8 cellular contexts compared by ENCODE assay signal in the genomic region with DNA sequence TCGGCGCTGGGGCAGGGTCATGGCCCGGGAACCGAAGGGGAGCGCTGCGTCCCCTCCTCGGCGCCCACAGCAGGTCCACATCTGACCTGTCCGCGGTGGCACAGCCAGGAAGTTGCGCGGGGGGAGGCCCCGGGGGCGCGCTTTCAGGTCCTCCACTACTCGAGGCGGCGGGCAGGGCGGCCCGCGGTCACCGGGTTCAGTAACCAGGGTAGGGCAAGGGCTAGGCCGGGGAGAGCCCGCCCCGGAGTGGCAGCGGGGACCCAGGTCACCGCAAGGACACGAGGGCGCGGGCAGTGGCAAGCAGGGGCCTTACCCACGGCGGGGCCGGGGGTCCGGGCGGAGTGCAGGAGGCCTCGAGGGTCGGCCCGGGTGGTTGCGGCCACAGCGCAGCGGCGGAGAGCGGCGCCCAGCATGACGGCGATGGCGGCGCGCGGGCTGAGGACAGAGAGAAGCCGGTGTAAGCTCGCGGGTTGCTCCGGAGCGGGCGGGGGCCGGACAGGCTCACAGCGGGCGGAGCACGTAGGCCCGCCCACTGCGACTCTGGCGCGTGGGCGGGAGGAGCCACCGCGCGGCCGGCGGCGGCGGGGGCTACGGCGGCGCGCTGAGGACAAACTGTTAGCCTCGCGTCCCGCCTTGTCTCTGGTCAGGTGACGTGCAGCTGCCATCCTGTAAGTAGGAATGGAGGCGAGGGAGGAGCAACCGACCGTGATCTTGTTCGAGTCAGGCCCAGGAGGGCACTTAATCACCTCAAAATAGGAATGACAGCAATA. TPM values are rescaled to one million over a fixed set of nuclear protein-coding genes. Genes with fewer than 3 reads are reported as not detected.
DNase-seq lines count a peak whose midpoint lies in the region; ATAC-seq, FAIRE-seq and TF ChIP-seq lines count a peak whose summit lies in the region.

COX5A (minus strand) TSS at position 472 of the 770 bp plus-strand sequence; CDS start at position 413, 59 bp downstream.

- no peak within 1 kb of the TSS for H2BK120ac ChIP-seq in H1 (replicated peaks; ENCODE audit: low read depth, low read length)

- no peaks in the 10 kb centered on the region for H3K79me1 ChIP-seq in H1 (ENCODE audit: low read depth, low read length)

- peak; percentile 77 for ATAC-seq in GM21390 (IDR thresholded peaks at IDR 0.05; ENCODE audit: unreplicated experiment)
- ATAC-seq in activated CD8-positive, alpha-beta memory T cell treated with anti-CD3 and anti-CD28 coated beads, Interleukin-2, amount 10 ng/mL, durations not matched to agents 7 days and 5 days: peak; percentile 96

- TF ChIP-seq EP300 in H1 (IDR thresholded peaks at IDR 0.05; ENCODE audit: borderline replicate concordance in 1 of 2, low read depth in 2 of 2, low read length in 2 of 2): 0 out of 3 replicates have a peak, but pooled peaks of 1 of the 2 experiments have one; percentile 30

- H3K4me3 ChIP-seq in Caco-2 (ENCODE audit: low read depth, low read length): peak within 1 kb of the TSS; percentile 86
- H3K4me3 ChIP-seq in NT2/D1 (ENCODE audit: insufficient read length, low read depth): peak within 1 kb of the TSS; percentile 93
- H3K4me3 ChIP-seq in H1 (ENCODE audit: extremely low read depth in 1 of 4, insufficient read depth in 2 of 4, low read depth in 3 of 4, low read length in 4 of 4): peak within 1 kb of the TSS; percentile 84 to 91 (median 86)

- H3K9ac ChIP-seq in NT2/D1 (ENCODE audit: insufficient read length, low read depth) (peak within 1 kb of the TSS; percentile 96), H1 (replicated peaks in 1 of 4; ENCODE audit: extremely low read depth in 1 of 4, low read depth in 3 of 4, low read length in 3 of 4) (peak within 1 kb of the TSS; percentile 87 to 95 (median 88))

- H4K20me1 ChIP-seq in H1 (replicated peaks in 1 of 2; ENCODE audit: control insufficient read depth in 1 of 2, insufficient read depth in 2 of 2, low read length in 2 of 2): peaks cover 1 to 3% of the 10 kb centered on the region in 2 experiments

- peak within 1 kb of the TSS; percentile 59 for H3K56ac ChIP-seq in H1 (replicated peaks; ENCODE audit: insufficient read length, low read depth, low read length)

- H3K27me3 ChIP-seq in Caco-2 (replicated peaks; ENCODE audit: control insufficient read depth, insufficient read depth, low read length) (no peaks in the 10 kb centered on the region), NT2/D1 (ENCODE audit: insufficient read depth, insufficient read length) (no peaks in the 10 kb centered on the region), H1 (replicated peaks in 1 of 4; ENCODE audit: control insufficient read depth in 3 of 4, extremely low read depth in 1 of 4, insufficient read depth in 3 of 4, low read length in 3 of 4) (no peaks in the 10 kb centered on the region)

- peaks cover 6% of the 10 kb centered on the region for H3K4me1 Mint-ChIP-seq in Caco-2 (ENCODE audit: low read depth, unreplicated experiment)
- peaks cover 34% of the 10 kb centered on the region for H3K4me1 Mint-ChIP-seq in activated CD8-positive, alpha-beta memory T cell treated with anti-CD3 and anti-CD28 coated beads, Interleukin-2, amount 10 ng/mL, durations not matched to agents 7 days and 5 days

- H2AK5ac ChIP-seq in H1 (ENCODE audit: low read depth, low read length): no peak within 1 kb of the TSS

- no peak within 1 kb of the TSS for H3K14ac ChIP-seq in H1 (ENCODE audit: insufficient read length)

- POLR2A ChIA-PET in Caco-2 (lab: Charles Lee): interaction anchor here (0.6 to 1.0 kb wide), 7 partner anchors 15 to 514 kb away, joined by 3 to 9 read pairs (median 3); partner anchors contain the start of genes FAM219B, RPP25 and SIN3A
- POLR2A ChIA-PET in H1 (lab: Charles Lee; ENCODE audit: partially characterized antibody): interaction anchor here (0.5 to 4.1 kb wide), 16 partner anchors 10 to 1203 kb away, joined by 3 to 29 read pairs (median 4); partner anchors contain the start of genes FAM219B, RPP25, SCAMP5 and ULK3

- peak within 1 kb of the TSS; percentile 97 for H4K8ac ChIP-seq in H1 (ENCODE audit: extremely low read depth, insufficient read depth, low read length)

- H3K4me2 ChIP-seq in H1 (ENCODE audit: insufficient read depth in 1 of 2, low read depth in 2 of 2, low read length in 2 of 2): peak within 1 kb of the TSS; percentile 66 to 67

- no peak for FAIRE-seq in H1 (lab: Jason Lieb, UNC)

- peak within 1 kb of the TSS; percentile 48; the same call in 1 of the 2 replicates for H2AFZ ChIP-seq in H1 (ENCODE audit: low read length)

- peak within 1 kb of the TSS; percentile 75 for H2BK5ac ChIP-seq in H1 (ENCODE audit: low read depth, low read length)

- peak within 1 kb of the TSS; percentile 94 for H3K4ac ChIP-seq in H1 (replicated peaks; ENCODE audit: insufficient read length, low read depth, low read length)

- H3K23me2 ChIP-seq in H1 (ENCODE audit: low read depth, low read length): peaks cover 3% of the 10 kb centered on the region; the same call in 1 of the 2 replicates

- no peak within 1 kb of the TSS for H2BK20ac ChIP-seq in H1 (ENCODE audit: low read length)

- H3K18ac ChIP-seq in H1 (ENCODE audit: extremely low read depth, low read length): peak within 1 kb of the TSS; percentile 83

- H3K9me3 ChIP-seq in Caco-2: no peaks in the 10 kb centered on the region
- H3K9me3 ChIP-seq in NT2/D1 (ENCODE audit: insufficient read depth, low read length): no peaks in the 10 kb centered on the region
- H3K9me3 ChIP-seq in H1 (ENCODE audit: insufficient read depth in 2 of 2, low read depth in 1 of 2, low read length in 1 of 2): no peaks in the 10 kb centered on the region

- H2BK12ac ChIP-seq in H1 (ENCODE audit: low read depth, low read length): 0 out of 2 replicates have a peak within 1 kb of the TSS, but pooled peaks have one; percentile 60

- no peak for TF ChIP-seq CTCF in Caco-2 (IDR thresholded peaks at IDR 0.05; ENCODE audit: insufficient read depth in 1 of 2, low read depth in 1 of 2, low read length in 1 of 2, severe bottlenecking in 1 of 2, unreplicated experiment in 1 of 2)
- no peak for TF ChIP-seq CTCF in H1 (IDR thresholded peaks at IDR 0.05; ENCODE audit: control extremely low read depth in 1 of 3, insufficient read depth in 1 of 3, low read depth in 1 of 3, low read length in 3 of 3)

- H4K91ac ChIP-seq in H1 (replicated peaks; ENCODE audit: insufficient read length, low read length): peak within 1 kb of the TSS; percentile 91

- H3K27ac ChIP-seq in H1 (ENCODE audit: low read depth, low read length): peak within 1 kb of the TSS; percentile 93; the same call in 1 of the 2 replicates

- H3K36me3 Mint-ChIP-seq in Caco-2 (ENCODE audit: insufficient read depth, unreplicated experiment): peaks cover 26% of the 10 kb centered on the region
- H3K36me3 Mint-ChIP-seq in activated CD8-positive, alpha-beta memory T cell treated with anti-CD3 and anti-CD28 coated beads, Interleukin-2, amount 10 ng/mL, durations not matched to agents 7 days and 5 days: peaks cover 23% of the 10 kb centered on the region

- BruUV-seq in Caco-2 (replicated peaks; lab: Mats Ljungman, UMichigan): no TSS peak

- H3K23ac ChIP-seq in H1 (ENCODE audit: insufficient read length): peak within 1 kb of the TSS; percentile 99

- H3K36me3 ChIP-seq in Caco-2 (ENCODE audit: control insufficient read depth, insufficient read depth, low read length): no peaks in the 10 kb centered on the region
- peaks cover 9% of the 10 kb centered on the region for H3K36me3 ChIP-seq in NT2/D1 (ENCODE audit: insufficient read depth, insufficient read length, low read length)
- H3K36me3 ChIP-seq in H1 (ENCODE audit: control insufficient read depth in 2 of 4, insufficient read depth in 4 of 4, low read length in 3 of 4): no peaks in the 10 kb centered on the region; a peak in 1 of 8 replicates

- 2% methylated on average over 71 of the region's 84 CpGs; no CpG with 5 or more reads in 1 of the 2 experiments for WGBS in H1 (ENCODE audit: extremely low coverage in 1 of 2, insufficient coverage in 1 of 2, insufficient read length in 1 of 2, insufficient replicate concordance in 2 of 2, low coverage in 1 of 2, low lambda C conversion rate in 2 of 2, missing lambda C conversion rate in 1 of 2), 2 experiments

- peak within 1 kb of the TSS; percentile 85 for H3K4me3 Mint-ChIP-seq in Caco-2 (ENCODE audit: unreplicated experiment)
- peak within 1 kb of the TSS; percentile 92 for H3K4me3 Mint-ChIP-seq in activated CD8-positive, alpha-beta memory T cell treated with anti-CD3 and anti-CD28 coated beads, Interleukin-2, amount 10 ng/mL, durations not matched to agents 7 days and 5 days

- peaks cover 8 to 45% of the 10 kb centered on the region in 2 experiments for H3K79me2 ChIP-seq in H1 (ENCODE audit: control insufficient read depth in 1 of 2, insufficient read depth in 2 of 2, low read length in 2 of 2)

- H3K27ac Mint-ChIP-seq in Caco-2 (ENCODE audit: unreplicated experiment): peak within 1 kb of the TSS; percentile 79
- peak within 1 kb of the TSS; percentile 93 for H3K27ac Mint-ChIP-seq in activated CD8-positive, alpha-beta memory T cell treated with anti-CD3 and anti-CD28 coated beads, Interleukin-2, amount 10 ng/mL, durations not matched to agents 7 days and 5 days

- no peaks in the 10 kb centered on the region for H3K9me3 Mint-ChIP-seq in Caco-2 (ENCODE audit: unreplicated experiment)
- no peaks in the 10 kb centered on the region for H3K9me3 Mint-ChIP-seq in activated CD8-positive, alpha-beta memory T cell treated with anti-CD3 and anti-CD28 coated beads, Interleukin-2, amount 10 ng/mL, durations not matched to agents 7 days and 5 days (ENCODE audit: low read depth)

- TF ChIP-seq POLR2A in H1 (IDR thresholded peaks at IDR 0.05; ENCODE audit: control extremely low read depth in 1 of 2, low read depth in 2 of 2, low read length in 2 of 2): peak; percentile 72 to 73

- no peaks in the 10 kb centered on the region for H3K27me3 Mint-ChIP-seq in Caco-2 (ENCODE audit: insufficient read depth, unreplicated experiment)
- no peaks in the 10 kb centered on the region for H3K27me3 Mint-ChIP-seq in activated CD8-positive, alpha-beta memory T cell treated with anti-CD3 and anti-CD28 coated beads, Interleukin-2, amount 10 ng/mL, durations not matched to agents 7 days and 5 days

- no peak within 1 kb of the TSS for H2BK15ac ChIP-seq in H1 (ENCODE audit: low read length)

- H4K5ac ChIP-seq in H1 (ENCODE audit: insufficient read length, low read depth, low read length): peak within 1 kb of the TSS; percentile 86

- intact Hi-C loops in Caco-2 (cut with micrococcal nuclease; ENCODE audit: unreplicated experiment): loop anchor here (1.0 kb wide), 2 partner anchors 8 to 13 kb away; no protein-coding TSS in a partner anchor

- H3K4me1 ChIP-seq in Caco-2 (peaks cover 17% of the 10 kb centered on the region), NT2/D1 (ENCODE audit: insufficient read depth, insufficient read length) (no peaks in the 10 kb centered on the region), H1 (replicated peaks in 1 of 4; ENCODE audit: control insufficient read depth in 3 of 4, insufficient read depth in 4 of 4, low read length in 3 of 4) (no peaks in the 10 kb centered on the region)

- no peak for TF ChIP-seq RAD21 in H1 (IDR thresholded peaks at IDR 0.05 in 1 of 2, conservative IDR thresholded peaks at IDR 0.05 in 1 of 2; ENCODE audit: low read depth in 2 of 2, low read length in 2 of 2)

- DNase-seq in Caco-2 (peak; percentile 93 to 94), HUDEP-2 (lab: John Stamatoyannopoulos, UW; ENCODE audit: unreplicated experiment in 76 of 76) (peak in 75 of 76 experiments; percentile 29 to 95 (median 87)), NT2/D1 (ENCODE audit: low read depth, low spot score) (peak; percentile 93), H1 (ENCODE audit: low read depth in 1 of 2, low spot score in 2 of 2) (peak; percentile 87 to 90), mesenteric fat pad (ENCODE audit: low spot score) (peak; percentile 96)
- DNase-seq in activated CD8-positive, alpha-beta memory T cell treated with anti-CD3 and anti-CD28 coated beads, Interleukin-2, amount 10 ng/mL, durations not matched to agents 7 days and 5 days: peak; percentile 95
- peak; percentile 74 for DNase-seq in stimulated activated CD8-positive, alpha-beta memory T cell treated with anti-CD3 and anti-CD28 coated beads, Interleukin-15, amount 100 ng/mL, for 1 hour (ENCODE audit: low read depth)

- CTCF ChIA-PET in Caco-2 (lab: Charles Lee): interaction anchor here (0.7 to 1.0 kb wide), 4 partner anchors 13 to 112 kb away, joined by 4 to 8 read pairs (median 6); partner anchors contain the start of gene RPP25
- CTCF ChIA-PET in activated CD8-positive, alpha-beta memory T cell treated with anti-CD3 and anti-CD28 coated beads, Interleukin-2, amount 10 ng/mL, durations not matched to agents 7 days and 5 days (lab: Charles Lee): interaction anchor here (1.0 to 2.3 kb wide), 6 partner anchors 12 to 169 kb away, joined by 3 to 12 read pairs (median 4); partner anchors contain the start of gene RPP25
- CTCF ChIA-PET in H1 (lab: Charles Lee; ENCODE audit: partially characterized antibody): interaction anchor here (0.8 to 2.4 kb wide), 4 partner anchors 13 to 52 kb away, joined by 3 to 14 read pairs (median 6); partner anchors contain the start of gene RPP25

RNA-seq across cellular contexts. Expression of gene COX5A, which starts in this region (rescaled TPM):
- total RNA-seq in Caco-2 (2022) (306 and 318 TPM in 2 replicates), mesenteric fat pad (175 TPM)
- 100 to 1,000 TPM; 322 to 326 TPM for total RNA-seq in activated CD8-positive, alpha-beta memory T cell treated with anti-CD3 and anti-CD28 coated beads, Interleukin-2, amount 10 ng/mL, durations not matched to agents 7 days and 5 days
- 367 and 373 TPM in 2 replicates for total RNA-seq in H1 (2021; fragmentation: NEBNext Ultra II Directional; extraction: Animal tissue kit (Norgen Biotek cat#: 25700))
- 228 and 270 TPM in 2 replicates for polyA plus RNA-seq in H1 (2011; rRNA removed)
- 199 TPM for polyA plus RNA-seq in H1 (2011; cell fraction: cytosol; rRNA removed)
- polyA plus RNA-seq in H1 (2011; cell fraction: nucleus; rRNA removed): 180 TPM
- 450 to 541 TPM (median 483 TPM) in 4 replicates for polyA plus RNA-seq in H1 (2012, experiment 1 of 2)
- polyA plus RNA-seq in H1 (2012, experiment 2 of 2): 390 TPM
- polyA plus RNA-seq in H1 (2013, experiment 1 of 2): 715 TPM
- polyA plus RNA-seq in H1 (2013, experiment 2 of 2): 668 TPM
- polyA minus RNA-seq in H1 (2011; rRNA and poly(A)+ RNA removed): 51.3 and 57.4 TPM in 2 replicates
- 129 TPM for polyA minus RNA-seq in H1 (2011; cell fraction: cytosol; rRNA and poly(A)+ RNA removed)
- polyA minus RNA-seq in H1 (2011; cell fraction: nucleus; rRNA and poly(A)+ RNA removed): 64.8 TPM

Comparison
In these comparisons a context has a peak if more than half of its experiments do, and no peak if none do; other contexts are left out.
1. Peak in every context shown above with its lines: DNase-seq, ATAC-seq, H3K4me3 ChIP-seq and H3K27ac ChIP-seq.